In the genomic region with DNA sequence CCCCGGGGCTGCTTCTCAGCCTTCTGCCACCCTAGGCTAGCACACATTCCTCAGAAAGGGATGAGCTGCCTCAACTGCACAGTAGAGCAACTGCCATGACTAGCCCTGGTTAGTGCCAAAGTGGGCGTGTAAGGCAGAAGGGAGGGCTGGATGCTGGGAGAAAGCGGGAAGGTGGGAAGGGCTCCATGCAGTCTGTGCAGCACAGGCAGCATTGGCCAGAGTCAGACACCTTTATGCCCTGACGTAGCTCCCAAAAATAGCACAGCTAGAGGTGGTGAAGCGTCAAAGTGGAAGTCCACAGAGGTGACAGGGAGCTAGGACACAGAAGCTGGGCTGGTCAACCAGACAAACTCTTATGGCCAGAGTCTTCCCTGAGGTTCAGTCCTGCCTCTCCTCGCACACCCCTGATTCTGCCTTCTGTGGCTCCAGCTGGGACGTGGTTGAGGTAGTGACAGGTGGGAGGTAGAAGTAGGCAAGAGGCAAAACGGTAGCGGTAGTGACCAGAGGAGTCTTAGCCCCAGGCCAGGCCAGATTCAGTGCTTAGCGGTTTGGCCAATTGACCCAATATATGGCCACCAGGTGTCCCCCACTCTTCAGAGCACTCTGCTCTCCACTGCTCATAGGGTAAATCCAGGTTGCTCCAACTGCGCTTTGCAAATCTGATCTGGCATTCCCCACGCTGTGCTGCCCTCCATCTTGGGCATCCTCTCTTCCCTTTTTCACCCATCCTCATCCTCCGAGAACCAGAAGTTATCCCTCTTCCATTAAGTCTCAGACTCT, we compare ENCODE assay signal across 18 cellular contexts. TPM values are rescaled to one million over a fixed set of nuclear protein-coding genes. Genes with fewer than 3 reads are reported as not detected.
DNase-seq lines count a peak whose midpoint lies in the region; ATAC-seq, FAIRE-seq and TF ChIP-seq lines count a peak whose summit lies in the region.
"Had no signal": no experiment of that assay in that cellular context is flagged by ENCODE, and none has a peak within 500 bp of the region (broad histone marks: within the 10 kb centered on the region; RNA-seq: fewer than 3 reads in every experiment).

No MANE protein-coding gene starts in this region.

- no peaks in the 10 kb centered on the region for H3K36me3 ChIP-seq in IMR-90 (ENCODE audit: control insufficient read depth, insufficient read depth, low read length)
- H3K36me3 ChIP-seq in esophagus muscularis mucosa: no peaks in the 10 kb centered on the region
- no peaks in the 10 kb centered on the region for H3K36me3 ChIP-seq in neural progenitor cell
- H3K36me3 ChIP-seq in breast epithelium: no peaks in the 10 kb centered on the region
- H3K36me3 ChIP-seq: HAP-1, SJSA1 had no signal

- H3K9me3 Mint-ChIP-seq in Calu3 (ENCODE audit: low read depth, unreplicated experiment): no peaks in the 10 kb centered on the region
- peaks cover 3% of the 10 kb centered on the region for H3K9me3 Mint-ChIP-seq in neural progenitor cell
- no peaks in the 10 kb centered on the region for H3K9me3 Mint-ChIP-seq in HFFc6
- H3K9me3 Mint-ChIP-seq: nephron had no signal

- no peaks in the 10 kb centered on the region for H3K9me1 ChIP-seq in IMR-90 (ENCODE audit: insufficient read depth, low read length)

- no peak overlapping the region for H3K56ac ChIP-seq in IMR-90 (ENCODE audit: extremely low read depth, insufficient read depth, low read length)

- H2BK120ac ChIP-seq in IMR-90 (ENCODE audit: low read depth, low read length): no peak overlapping the region

- H4K5ac ChIP-seq in IMR-90 (ENCODE audit: low read depth, low read length): no peak overlapping the region

- no peak for TF ChIP-seq RAD21 in IMR-90 (IDR thresholded peaks at IDR 0.05; ENCODE audit: low read length)

- no peak for TF ChIP-seq EP300 in esophagus muscularis mucosa (IDR thresholded peaks at IDR 0.05)

- H3K9ac ChIP-seq in IMR-90 (ENCODE audit: low read depth, low read length) (no peak overlapping the region), neural progenitor cell (no peak overlapping the region)

- FAIRE-seq in frontal cortex (lab: Jason Lieb, UNC): no peak

- TF ChIP-seq POLR2A in IMR-90 (IDR thresholded peaks at IDR 0.05; ENCODE audit: low read depth, low read length): no peak
- no peak for TF ChIP-seq POLR2A in esophagus muscularis mucosa (IDR thresholded peaks at IDR 0.05; ENCODE audit: low read depth)
- TF ChIP-seq POLR2A in breast epithelium (IDR thresholded peaks at IDR 0.05): no peak

- H3K4me3 Mint-ChIP-seq in Calu3 (ENCODE audit: low read depth, unreplicated experiment): no peak overlapping the region
- no peak overlapping the region for H3K4me3 Mint-ChIP-seq in neural progenitor cell
- H3K4me3 Mint-ChIP-seq in HFFc6: no peak overlapping the region
- H3K4me3 Mint-ChIP-seq: activated T-cell treated with anti-CD3 and anti-CD28 coated beads, Interleukin-2, amount 50 U/mL, for 72 hours; nephron had no signal

- no peak overlapping the region for H4K8ac ChIP-seq in IMR-90 (ENCODE audit: low read depth in 2 of 2, low read length in 2 of 2)

- no peaks in the 10 kb centered on the region for H3K79me2 ChIP-seq in neural progenitor cell (ENCODE audit: low read depth)

- no peaks in the 10 kb centered on the region for H3K4me1 ChIP-seq in IMR-90 (ENCODE audit: control insufficient read depth, insufficient read depth, low read length)
- H3K4me1 ChIP-seq in esophagus muscularis mucosa: peaks cover 0 to 7% (median 0%) of the 10 kb centered on the region in 4 donors
- H3K4me1 ChIP-seq in neural progenitor cell: no peaks in the 10 kb centered on the region
- H3K4me1 ChIP-seq in breast epithelium: no peaks in the 10 kb centered on the region
- H3K4me1 ChIP-seq: HAP-1, SJSA1 had no signal

- peak overlapping the region; percentile 11 for H2AFZ ChIP-seq in IMR-90 (replicated peaks; ENCODE audit: low read length, poor library complexity)
- H2AFZ ChIP-seq in neural progenitor cell (replicated peaks): no peak overlapping the region

- dilution Hi-C loops in IMR-90 (cut with HindIII; ENCODE audit: low sequenced_read_pairs, unreplicated experiment): no loop called here

- no peak overlapping the region for H3K23ac ChIP-seq in IMR-90 (ENCODE audit: low read depth, low read length)

- H3K27me3 ChIP-seq in IMR-90 (ENCODE audit: control insufficient read depth, insufficient read depth, low read length) (peaks cover 31% of the 10 kb centered on the region), esophagus muscularis mucosa (no peaks in the 10 kb centered on the region), neural progenitor cell (no peaks in the 10 kb centered on the region), breast epithelium (no peaks in the 10 kb centered on the region)

- H3K14ac ChIP-seq in IMR-90 (replicated peaks; ENCODE audit: low read depth, low read length): no peak overlapping the region

- no peak overlapping the region for H3K4ac ChIP-seq in IMR-90 (ENCODE audit: low read depth, low read length)

- no peaks in the 10 kb centered on the region for H3K79me1 ChIP-seq in IMR-90 (ENCODE audit: low read depth in 1 of 2, low read length in 2 of 2)

- no peak overlapping the region for H2AK9ac ChIP-seq in IMR-90 (replicated peaks; ENCODE audit: low read depth, low read length, poor library complexity)

- CTCF ChIA-PET in Calu3 (lab: Charles Lee) (interaction anchor here (0.6 kb wide), 1 partner anchor 18 kb away, joined by 7 read pairs; no protein-coding TSS in a partner anchor), IMR-90 (lab: Yijun Ruan, JAX) (no interaction called here)

- H3K18ac ChIP-seq in IMR-90 (ENCODE audit: low read depth, low read length): no peak overlapping the region

- no peak overlapping the region for H2BK15ac ChIP-seq in IMR-90 (ENCODE audit: low read depth, low read length)

- DNase-seq in Calu3 (peak; percentile 2), IMR-90 (no peak), esophagus muscularis mucosa (ENCODE audit: extremely low spot score) (no peak), neural progenitor cell (ENCODE audit: low spot score) (peak; percentile 26), frontal cortex (ENCODE audit: low spot score in 2 of 2) (no peak), HFFc6 (no peak), breast epithelium (ENCODE audit: low spot score in 2 of 2) (no peak)
- DNase-seq: activated CD4-positive, alpha-beta T cell treated with anti-CD3 and anti-CD28 coated beads, Interleukin-2, amount 50 U/mL, for 4 hours; activated T-cell treated with anti-CD3 and anti-CD28 coated beads, Interleukin-2, amount 50 U/mL, for 72 hours; DND-41; foreskin fibroblast; mesenchymal stem cell; NCI-H2227 treated with DMSO at 0.1 percent for 48 hours; retina had no signal

- H4K20me1 ChIP-seq in IMR-90 (ENCODE audit: insufficient read depth, low read length) (no peaks in the 10 kb centered on the region), neural progenitor cell (ENCODE audit: low read depth) (no peaks in the 10 kb centered on the region)

- no peak for ATAC-seq in IMR-90 (ENCODE audit: low read depth)
- ATAC-seq in GM21825 (IDR thresholded peaks at IDR 0.05; ENCODE audit: unreplicated experiment): no peak
- ATAC-seq: activated T-cell treated with anti-CD3 and anti-CD28 coated beads, Interleukin-2, amount 50 U/mL, for 72 hours had no signal

- no peaks in the 10 kb centered on the region for H3K4me1 Mint-ChIP-seq in Calu3 (ENCODE audit: low read depth, unreplicated experiment)
- H3K4me1 Mint-ChIP-seq in neural progenitor cell: peaks cover 13% of the 10 kb centered on the region
- no peaks in the 10 kb centered on the region for H3K4me1 Mint-ChIP-seq in HFFc6 (ENCODE audit: low read depth)

- TF ChIP-seq CTCF in Calu3 (IDR thresholded peaks at IDR 0.05; ENCODE audit: unreplicated experiment) (no peak), IMR-90 (conservative IDR thresholded peaks at IDR 0.05; ENCODE audit: low read depth, low read length) (no peak), esophagus muscularis mucosa (IDR thresholded peaks at IDR 0.05) (peak in 2 of 3 experiments; percentile 28 to 45), neural progenitor cell (IDR thresholded peaks at IDR 0.05) (peak; percentile 14), HFFc6 (IDR thresholded peaks at IDR 0.05) (no peak), breast epithelium (IDR thresholded peaks at IDR 0.05) (no peak)

- H3K4me3 ChIP-seq in IMR-90 (ENCODE audit: insufficient read depth, low read depth, low read length) (no peak overlapping the region), esophagus muscularis mucosa (no peak overlapping the region), neural progenitor cell (no peak overlapping the region), breast epithelium (no peak overlapping the region)
- H3K4me3 ChIP-seq: HAP-1, SJSA1 had no signal

- no peak overlapping the region for H3K4me2 ChIP-seq in IMR-90 (ENCODE audit: low read depth, low read length)
- H3K4me2 ChIP-seq in neural progenitor cell: no peak overlapping the region

- no peaks in the 10 kb centered on the region for H3F3A ChIP-seq in neural progenitor cell (ENCODE audit: low read depth)

- no peak overlapping the region for H2BK20ac ChIP-seq in IMR-90 (ENCODE audit: low read depth, low read length)

- peaks cover 54% of the 10 kb centered on the region for H3K27me3 Mint-ChIP-seq in Calu3 (ENCODE audit: unreplicated experiment)
- peaks cover 4% of the 10 kb centered on the region for H3K27me3 Mint-ChIP-seq in neural progenitor cell (ENCODE audit: insufficient read depth, low read depth)
- H3K27me3 Mint-ChIP-seq in HFFc6 (ENCODE audit: insufficient read depth): peaks cover 53% of the 10 kb centered on the region

- BruUV-seq in Calu3 (replicated peaks; lab: Mats Ljungman, UMichigan): no TSS peak
- no TSS peak for BruUV-seq in IMR-90 (replicated peaks; lab: Mats Ljungman, UMichigan)

- in situ Hi-C loops in IMR-90 (cut with MboI; ENCODE audit: low sequenced_read_pairs): no loop called here

- H3K27ac Mint-ChIP-seq in Calu3 (ENCODE audit: unreplicated experiment): no peak overlapping the region
- no peak overlapping the region for H3K27ac Mint-ChIP-seq in neural progenitor cell
- H3K27ac Mint-ChIP-seq in HFFc6: no peak overlapping the region
- H3K27ac Mint-ChIP-seq: activated T-cell treated with anti-CD3 and anti-CD28 coated beads, Interleukin-2, amount 50 U/mL, for 72 hours; nephron had no signal

- H2BK5ac ChIP-seq in IMR-90 (ENCODE audit: low read depth, low read length, poor library complexity, severe bottlenecking): no peak overlapping the region

- WGBS in IMR-90 (ENCODE audit: extremely low coverage in 2 of 2, insufficient read length in 1 of 2), 2 experiments: 81% methylated on average over 3 of the region's 13 CpGs; no CpG with 5 or more reads in 1 of the 2 experiments
- WGBS in esophagus muscularis mucosa: 87% methylated on average over 11 of the region's 13 CpGs

- H3K36me3 Mint-ChIP-seq in Calu3 (ENCODE audit: insufficient read depth, unreplicated experiment) (no peaks in the 10 kb centered on the region), neural progenitor cell (no peaks in the 10 kb centered on the region), HFFc6 (ENCODE audit: low read depth) (no peaks in the 10 kb centered on the region)

- H3K9me3 ChIP-seq in IMR-90 (ENCODE audit: control insufficient read depth, insufficient read depth, low read length) (no peaks in the 10 kb centered on the region), esophagus muscularis mucosa (no peaks in the 10 kb centered on the region), neural progenitor cell (ENCODE audit: low read depth) (no peaks in the 10 kb centered on the region), breast epithelium (no peaks in the 10 kb centered on the region)
- H3K9me3 ChIP-seq: SJSA1 had no signal

- no peak overlapping the region for H4K91ac ChIP-seq in IMR-90 (ENCODE audit: insufficient read depth, low read depth, low read length)

- H2AK5ac ChIP-seq in IMR-90 (ENCODE audit: low read depth, low read length): no peak overlapping the region

- POLR2A ChIA-PET in IMR-90 (lab: Charles Lee; ENCODE audit: unreplicated experiment): interaction anchor here (0.6 kb wide), 1 partner anchor 558 kb away, joined by 3 read pairs; no protein-coding TSS in a partner anchor

- intact Hi-C loops in Calu3 (cut with micrococcal nuclease; ENCODE audit: unreplicated experiment): no loop called here
- intact Hi-C loops in IMR-90 (cut with micrococcal nuclease): no loop called here
- intact Hi-C loops in esophagus muscularis mucosa (cut with DNase I): no loop called here
- intact Hi-C loops in breast epithelium (cut with DNase I; ENCODE audit: low total_unique reads): no loop called here

- no peak overlapping the region for H3K27ac ChIP-seq in IMR-90 (ENCODE audit: insufficient read depth, low read length)
- H3K27ac ChIP-seq in esophagus muscularis mucosa (replicated peaks in 1 of 4): no peak overlapping the region
- no peak overlapping the region for H3K27ac ChIP-seq in neural progenitor cell
- H3K27ac ChIP-seq in breast epithelium: no peak overlapping the region
- H3K27ac ChIP-seq: SJSA1 had no signal

RNA-seq across cellular contexts. Expression of gene DDX20, which starts 45.6 kb away (rescaled TPM):
- total RNA-seq in Calu3 (2022) (8.9 and 9.9 TPM in 2 replicates), IMR-90 (2012; rRNA removed) (10.9 and 14.2 TPM in 2 replicates), esophagus muscularis mucosa (10 to 100 TPM in 3 of 4 donors, 1 to 10 TPM in 1; 9.5 to 19.9 (median 13.1) TPM), neural progenitor cell (ENCODE audit: low replicate concordance) (30.4 and 31.9 TPM in 2 replicates), frontal cortex (26.1 TPM), breast epithelium (10 to 100 TPM; 14.1 to 28.0 (median 25.9) TPM)
- 4.4 and 5.7 TPM in 2 replicates for polyA plus RNA-seq in IMR-90 (2012; rRNA removed)
- 1.1 and 1.5 TPM in 2 replicates for polyA plus RNA-seq in IMR-90 (2012; cell fraction: cytosol; rRNA removed)
- polyA plus RNA-seq in IMR-90 (2012; cell fraction: nucleus; rRNA removed; ENCODE audit: low replicate concordance): 3.2 and 8.6 TPM in 2 replicates
- 10 to 100 TPM; 12.9 to 15.5 (median 13.9) TPM for total RNA-seq in HFFc6 (2021; fragmentation: NEBNext Ultra II Directional; extraction: Animal tissue kit (Norgen Biotek cat#: 25700))

Comparison
In these comparisons a context has a peak if more than half of its experiments do, and no peak if none do; other contexts are left out.
1. DNase-seq: peak in Calu3 (single experiment) and neural progenitor cell (single experiment); none in IMR-90 (single experiment), esophagus muscularis mucosa (single experiment), frontal cortex (0 of 2), HFFc6 (single experiment) and breast epithelium (0 of 2).
2. CTCF ChIP-seq: peak in esophagus muscularis mucosa (2 of 3) and neural progenitor cell (single experiment); none in Calu3 (single experiment), IMR-90 (single experiment), HFFc6 (single experiment) and breast epithelium (0 of 3).